ENCODE assay signal across 2 cellular contexts in genomic region chr12:48557919-48558318, GRCh38.
TF ChIP-seq lines count a peak whose summit lies in the region.

No MANE protein-coding gene starts in this region.

TF ChIP-seq in GM23338, 12 proteins besides CTCF, POLR2A, EP300 and RAD21:
- TF ChIP-seq ZNF114 (CRISPR knock-in tag; IDR thresholded peaks at IDR 0.05), result no peak

TF ChIP-seq in H1, 55 proteins besides CTCF, POLR2A, EP300 and RAD21:
- TF ChIP-seq RXRA (IDR thresholded peaks at IDR 0.05; ENCODE audit: insufficient read depth, low read depth, low read length), result no peak
- TF ChIP-seq BACH1 (IDR thresholded peaks at IDR 0.05; ENCODE audit: low read length), result no peak
- TF ChIP-seq ZNF274 (IDR thresholded peaks at IDR 0.05; ENCODE audit: borderline replicate concordance, extremely low read depth, low read length), result no peak
- no peak for TF ChIP-seq CBX8 (IDR thresholded peaks at IDR 0.05; ENCODE audit: borderline replicate concordance, low read depth, low read length)
TF ChIP-seq in H1: peak in this region for 0.
